In genomic region chr4:140152760-140153418, GRCh38 we compare ENCODE assay signal across 8 cellular contexts. TPM values are rescaled to one million over a fixed set of nuclear protein-coding genes. Genes with fewer than 3 reads are reported as not detected.
A peak's percentile ranks its signal among the peaks of the same experiment; 100 is the strongest.
DNase-seq lines count a peak whose midpoint lies in the region; ATAC-seq and TF ChIP-seq lines count a peak whose summit lies in the region.

No MANE protein-coding gene starts in this region.

- peak overlapping the region; percentile 85 for H2AFZ ChIP-seq in KMS-11 (ENCODE audit: low read depth)

- H3K4me3 ChIP-seq in CD8-positive, alpha-beta T cell (ENCODE audit: low read depth, low read length), result peak overlapping the region; percentile 75
- H3K4me3 ChIP-seq in KMS-11 (IDR thresholded peaks at IDR 0.05; ENCODE audit: insufficient read depth, low read depth, low read length) (no peak overlapping the region), dorsolateral prefrontal cortex (peak overlapping the region; percentile 52 to 92 (median 79)), liver (ENCODE audit: low read depth in 1 of 3, low read length in 3 of 3) (peak overlapping the region; percentile 84 to 92 (median 87))

- peak overlapping the region; percentile 75 for H3K4me2 ChIP-seq in KMS-11

- intact Hi-C loops in CD8-positive, alpha-beta T cell (cut with DNase I, micrococcal nuclease), result loop anchor here (1.0 to 10.0 kb wide), 14 partner anchors 36 to 1138 kb away; partner anchors contain the start of genes SCOC (in 2 of the 2), ELF2 (in 1 of the 2), NAA15 (in 1 of the 2) and NDUFC1 (in 1 of the 2)
- intact Hi-C loops in dorsolateral prefrontal cortex (cut with DNase I), result loop anchor here (5.0 to 10.0 kb wide), 7 partner anchors 56 to 496 kb away; no protein-coding TSS in a partner anchor

- no peaks in the 10 kb centered on the region for H3K36me3 ChIP-seq in CD8-positive, alpha-beta T cell (ENCODE audit: insufficient read depth, low read length)
- no peaks in the 10 kb centered on the region for H3K36me3 ChIP-seq in KMS-11 (ENCODE audit: insufficient read depth)
- H3K36me3 ChIP-seq in liver (ENCODE audit: control insufficient read depth in 4 of 4, insufficient read depth in 3 of 4, low read depth in 1 of 4, low read length in 3 of 4), result no peaks in the 10 kb centered on the region

- no peaks in the 10 kb centered on the region for H3K27me3 ChIP-seq in CD8-positive, alpha-beta T cell (ENCODE audit: insufficient read depth, low read length)
- H3K27me3 ChIP-seq in KMS-11 (ENCODE audit: insufficient read depth, low read depth) (no peaks in the 10 kb centered on the region), dorsolateral prefrontal cortex (peaks cover 0 to 5% (median 0%) of the 10 kb centered on the region in 45 donors), liver (ENCODE audit: control insufficient read depth in 4 of 4, insufficient read depth in 4 of 4, low read length in 3 of 4) (no peaks in the 10 kb centered on the region)

- H3K36me3 Mint-ChIP-seq in CD8-positive, alpha-beta T cell, result peaks cover 12% of the 10 kb centered on the region
- H3K36me3 Mint-ChIP-seq in activated CD4-positive, alpha-beta T cell treated with anti-CD3 and anti-CD28 coated beads, Interleukin-2, amount 10 ng/mL, durations not matched to agents 7 days and 5 days (ENCODE audit: low read depth), result no peaks in the 10 kb centered on the region

- H3K27ac ChIP-seq in CD8-positive, alpha-beta T cell (ENCODE audit: low read depth, low read length), result peak overlapping the region; percentile 78
- H3K27ac ChIP-seq in KMS-11, result peak overlapping the region; percentile 64
- H3K27ac ChIP-seq in dorsolateral prefrontal cortex, result peak overlapping the region in 58 of 59 donors; percentile 40 to 97 (median 92)
- peak overlapping the region; percentile 97 to 99 for H3K27ac ChIP-seq in liver (ENCODE audit: low read depth in 1 of 2, low read length in 2 of 2)

- no peaks in the 10 kb centered on the region for H3K9me3 ChIP-seq in CD8-positive, alpha-beta T cell (ENCODE audit: low read length)
- no peaks in the 10 kb centered on the region for H3K9me3 ChIP-seq in liver (ENCODE audit: control insufficient read depth in 4 of 4, low read length in 3 of 4)

- H3K27ac Mint-ChIP-seq in CD8-positive, alpha-beta T cell, result peak overlapping the region; percentile 92
- H3K27ac Mint-ChIP-seq in activated CD4-positive, alpha-beta T cell treated with anti-CD3 and anti-CD28 coated beads, Interleukin-2, amount 10 ng/mL, durations not matched to agents 7 days and 5 days, result peak overlapping the region; percentile 88

- CTCF ChIA-PET in CD8-positive, alpha-beta T cell (lab: Charles Lee), result interaction anchor here (0.7 to 2.1 kb wide), 8 partner anchors 59 to 418 kb away, joined by 3 to 9 read pairs (median 3); no protein-coding TSS in a partner anchor
- CTCF ChIA-PET in activated CD4-positive, alpha-beta T cell treated with anti-CD3 and anti-CD28 coated beads, Interleukin-2, amount 10 ng/mL, durations not matched to agents 7 days and 5 days (lab: Charles Lee), result interaction anchor here (0.8 to 2.6 kb wide), 8 partner anchors 8 to 106 kb away, joined by 3 to 11 read pairs (median 4); no protein-coding TSS in a partner anchor

- DNase-seq in CD8-positive, alpha-beta T cell, result peak; percentile 4 to 71 (median 46)
- DNase-seq in activated CD4-positive, alpha-beta T cell treated with anti-CD3 and anti-CD28 coated beads, Interleukin-2, amount 10 ng/mL, durations not matched to agents 7 days and 5 days, result peak; percentile 36
- DNase-seq in dorsolateral prefrontal cortex (peak; percentile 48 to 75 (median 62)), NOMO-1 treated with dmso at 0.1 percent for 144 hours (lab: John Stamatoyannopoulos, UW; ENCODE audit: unreplicated experiment) (no peak)
- peak; percentile 34 for DNase-seq in stimulated activated CD4-positive, alpha-beta T cell treated with anti-CD3 and anti-CD28 coated beads, Interleukin-4, amount 100 ng/mL, for 24 hours

- no peaks in the 10 kb centered on the region for H3K79me2 ChIP-seq in KMS-11 (ENCODE audit: insufficient read depth, low read depth)

- no peak for ATAC-seq in CD8-positive, alpha-beta T cell
- ATAC-seq in HG03442 (IDR thresholded peaks at IDR 0.05; ENCODE audit: unreplicated experiment), result no peak

- H4K20me1 ChIP-seq in KMS-11 (ENCODE audit: insufficient read depth), result no peaks in the 10 kb centered on the region

- no peaks in the 10 kb centered on the region for H3K9me3 Mint-ChIP-seq in CD8-positive, alpha-beta T cell
- H3K9me3 Mint-ChIP-seq in activated CD4-positive, alpha-beta T cell treated with anti-CD3 and anti-CD28 coated beads, Interleukin-2, amount 10 ng/mL, durations not matched to agents 7 days and 5 days, result no peaks in the 10 kb centered on the region

- no peak for TF ChIP-seq CTCF in CD8-positive, alpha-beta T cell (IDR thresholded peaks at IDR 0.05)
- no peak for TF ChIP-seq CTCF in KMS-11 (conservative IDR thresholded peaks at IDR 0.05; ENCODE audit: low read depth, low read length)
- TF ChIP-seq CTCF in dorsolateral prefrontal cortex (IDR thresholded peaks at IDR 0.05 in 54 of 56, conservative IDR thresholded peaks at IDR 0.05 in 2 of 56; ENCODE audit: low read depth in 1 of 56, partially characterized antibody in 56 of 56), result no peak
- TF ChIP-seq CTCF in liver (IDR thresholded peaks at IDR 0.05; ENCODE audit: low read depth, low read length, missing input control), result no peak

- peak overlapping the region; percentile 71; the same call in 1 of the 2 replicates for H3K9ac ChIP-seq in KMS-11
- peak overlapping the region; percentile 15 to 75 for H3K9ac ChIP-seq in liver (ENCODE audit: low read depth in 1 of 2, low read length in 2 of 2)

- peak in 1 of 2 donors; percentile 29 for TF ChIP-seq RAD21 in liver (IDR thresholded peaks at IDR 0.05)

- peaks cover 41% of the 10 kb centered on the region for H3K4me1 Mint-ChIP-seq in CD8-positive, alpha-beta T cell (ENCODE audit: low read depth)
- H3K4me1 Mint-ChIP-seq in activated CD4-positive, alpha-beta T cell treated with anti-CD3 and anti-CD28 coated beads, Interleukin-2, amount 10 ng/mL, durations not matched to agents 7 days and 5 days, result peaks cover 64% of the 10 kb centered on the region

- POLR2A ChIA-PET in CD8-positive, alpha-beta T cell (lab: Charles Lee), result interaction anchor here (0.6 to 2.8 kb wide), 11 partner anchors 37 to 1002 kb away, joined by 3 to 9 read pairs (median 3); no protein-coding TSS in a partner anchor
- POLR2A ChIA-PET in activated CD4-positive, alpha-beta T cell treated with anti-CD3 and anti-CD28 coated beads, Interleukin-2, amount 10 ng/mL, durations not matched to agents 7 days and 5 days (lab: Charles Lee), result no interaction called here

- no peaks in the 10 kb centered on the region for H3K27me3 Mint-ChIP-seq in CD8-positive, alpha-beta T cell (ENCODE audit: low read depth)
- peaks cover 48% of the 10 kb centered on the region for H3K27me3 Mint-ChIP-seq in activated CD4-positive, alpha-beta T cell treated with anti-CD3 and anti-CD28 coated beads, Interleukin-2, amount 10 ng/mL, durations not matched to agents 7 days and 5 days

- peak overlapping the region; percentile 97 for H3K4me3 Mint-ChIP-seq in CD8-positive, alpha-beta T cell
- H3K4me3 Mint-ChIP-seq in activated CD4-positive, alpha-beta T cell treated with anti-CD3 and anti-CD28 coated beads, Interleukin-2, amount 10 ng/mL, durations not matched to agents 7 days and 5 days, result peak overlapping the region; percentile 95

- under 1% methylated on average over 53 of the region's 53 CpGs for WGBS in liver

- peaks cover 28% of the 10 kb centered on the region for H3K4me1 ChIP-seq in CD8-positive, alpha-beta T cell (ENCODE audit: insufficient read depth, low read length)
- H3K4me1 ChIP-seq in KMS-11 (ENCODE audit: low read depth, poor library complexity, severe bottlenecking), result peaks cover 48% of the 10 kb centered on the region
- H3K4me1 ChIP-seq in liver (ENCODE audit: control insufficient read depth in 4 of 4, insufficient read depth in 4 of 4, low read length in 3 of 4), result peaks cover 2 to 29% (median 20%) of the 10 kb centered on the region in 4 donors

TF ChIP-seq in liver, 16 proteins besides CTCF, POLR2A, EP300 and RAD21 (continues in another document):
- TF ChIP-seq ZBTB33 (IDR thresholded peaks at IDR 0.05) (no peak), NR2F2 (IDR thresholded peaks at IDR 0.05) (no peak), SP1 (IDR thresholded peaks at IDR 0.05) (no peak), TAF1 (conservative IDR thresholded peaks at IDR 0.05) (no peak), HNF4A (conservative IDR thresholded peaks at IDR 0.05) (no peak), FOXA2 (IDR thresholded peaks at IDR 0.05) (no peak), FOXA1 (IDR thresholded peaks at IDR 0.05) (no peak), YY1 (IDR thresholded peaks at IDR 0.05) (no peak), JUND (IDR thresholded peaks at IDR 0.05) (no peak), MAX (IDR thresholded peaks at IDR 0.05) (no peak), RXRA (IDR thresholded peaks at IDR 0.05) (no peak)
- TF ChIP-seq, protein P1, sequence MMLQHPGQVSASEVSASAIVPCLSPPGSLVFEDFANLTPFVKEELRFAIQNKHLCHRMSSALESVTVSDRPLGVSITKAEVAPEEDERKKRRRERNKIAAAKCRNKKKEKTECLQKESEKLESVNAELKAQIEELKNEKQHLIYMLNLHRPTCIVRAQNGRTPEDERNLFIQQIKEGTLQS (IDR thresholded peaks at IDR 0.05), result no peak

RNA-seq across cellular contexts. Expression of gene MAML3, which starts 1.1 kb away (rescaled TPM):
- total RNA-seq in CD8-positive, alpha-beta T cell, result 1 to 10 TPM; 2.7 TPM
- 1 to 10 TPM; 2.0 to 2.2 TPM for total RNA-seq in activated CD4-positive, alpha-beta T cell treated with anti-CD3 and anti-CD28 coated beads, Interleukin-2, amount 10 ng/mL, durations not matched to agents 7 days and 5 days
- 1 to 10 TPM; 2.5 to 9.3 (median 4.8) TPM for total RNA-seq in dorsolateral prefrontal cortex
- 1 to 10 TPM; 3.2 to 4.3 TPM for total RNA-seq in liver
- 1 to 10 TPM; 1.3 to 2.2 TPM for polyA plus RNA-seq in liver
